ENCODE assay signal across 8 cellular contexts in genomic region chr9:137045294-137046093, GRCh38. TPM values are rescaled to one million over a fixed set of nuclear protein-coding genes. Genes with fewer than 3 reads are reported as not detected.
DNase-seq lines count a peak whose midpoint lies in the region; ATAC-seq, FAIRE-seq and TF ChIP-seq lines count a peak whose summit lies in the region.

No MANE protein-coding gene starts in this region.

- FAIRE-seq in astrocyte (lab: Jason Lieb, UNC) = no peak

- peaks cover 14% of the 10 kb centered on the region for H3K4me1 ChIP-seq in BE2C
- peaks cover 16% of the 10 kb centered on the region for H3K4me1 ChIP-seq in astrocyte (ENCODE audit: insufficient read depth, low read length)
- H3K4me1 ChIP-seq in iPS-20b (ENCODE audit: insufficient read depth, low read length) = no peaks in the 10 kb centered on the region

- H3K27me3 Mint-ChIP-seq in astrocyte (ENCODE audit: low read depth, unreplicated experiment) = peaks cover 23% of the 10 kb centered on the region
- peaks cover 56 to 71% of the 10 kb centered on the region in 2 donors for H3K27me3 Mint-ChIP-seq in stimulated activated naive B cell treated with anti-CD40 and anti-IgM and Interleukin-4, amounts not matched to agents 10 μg/mL and 1 μg/mL and 100 μg/mL, for 72 hours

- H3K9me3 ChIP-seq in BE2C (no peaks in the 10 kb centered on the region), astrocyte (ENCODE audit: insufficient read depth, low read depth, low read length) (no peaks in the 10 kb centered on the region), iPS-20b (ENCODE audit: insufficient read depth, low read depth, low read length) (no peaks in the 10 kb centered on the region)

- peak overlapping the region; percentile 48 for H3K9ac ChIP-seq in astrocyte (ENCODE audit: low read length)
- H3K9ac ChIP-seq in iPS-20b (ENCODE audit: low read depth, low read length) = no peak overlapping the region

- peak overlapping the region; percentile 79 for H2AFZ ChIP-seq in astrocyte (ENCODE audit: low read depth, low read length)

- peak; percentile 79 for DNase-seq in BE2C
- no peak for DNase-seq in HFF-Myc (ENCODE audit: extremely low read depth, low read depth)
- DNase-seq in astrocyte (ENCODE audit: low read depth) = peak; percentile 34
- no peak for DNase-seq in stimulated activated naive B cell treated with anti-CD40 and anti-IgM and Interleukin-4, amounts not matched to agents 10 μg/mL and 1 μg/mL and 100 μg/mL, for 72 hours
- DNase-seq in SIG-M5 (lab: John Stamatoyannopoulos, UW) = no peak

- H3K36me3 Mint-ChIP-seq in astrocyte (ENCODE audit: low read depth, unreplicated experiment) = no peaks in the 10 kb centered on the region
- H3K36me3 Mint-ChIP-seq in stimulated activated naive B cell treated with anti-CD40 and anti-IgM and Interleukin-4, amounts not matched to agents 10 μg/mL and 1 μg/mL and 100 μg/mL, for 72 hours = peaks cover 0 to 2% of the 10 kb centered on the region in 2 donors

- peak overlapping the region; percentile 79 for H3K4me3 Mint-ChIP-seq in astrocyte (ENCODE audit: unreplicated experiment)
- peak overlapping the region; percentile 48 to 73 for H3K4me3 Mint-ChIP-seq in stimulated activated naive B cell treated with anti-CD40 and anti-IgM and Interleukin-4, amounts not matched to agents 10 μg/mL and 1 μg/mL and 100 μg/mL, for 72 hours

- peaks cover 32% of the 10 kb centered on the region for H4K20me1 ChIP-seq in astrocyte (ENCODE audit: insufficient read depth, low read length)

- peak overlapping the region; percentile 98 for H3K4me2 ChIP-seq in astrocyte (ENCODE audit: low read length)

- peaks cover 9% of the 10 kb centered on the region for H3K27me3 ChIP-seq in BE2C
- peaks cover 11% of the 10 kb centered on the region for H3K27me3 ChIP-seq in astrocyte (ENCODE audit: insufficient read depth, low read length)
- peaks cover 57% of the 10 kb centered on the region for H3K27me3 ChIP-seq in iPS-20b (ENCODE audit: insufficient read depth, low read length)

- H3K27ac ChIP-seq in astrocyte (ENCODE audit: low read depth, low read length) (no peak overlapping the region), iPS-20b (ENCODE audit: low read length) (no peak overlapping the region)

- H3K36me3 ChIP-seq in BE2C = peaks cover 5% of the 10 kb centered on the region; the same call in 1 of the 2 replicates
- H3K36me3 ChIP-seq in astrocyte (ENCODE audit: insufficient read depth, low read length) = no peaks in the 10 kb centered on the region
- H3K36me3 ChIP-seq in iPS-20b (ENCODE audit: insufficient read depth, low read depth, low read length) = no peaks in the 10 kb centered on the region

- no peaks in the 10 kb centered on the region for H3K9me3 Mint-ChIP-seq in astrocyte (ENCODE audit: unreplicated experiment)
- H3K9me3 Mint-ChIP-seq in stimulated activated naive B cell treated with anti-CD40 and anti-IgM and Interleukin-4, amounts not matched to agents 10 μg/mL and 1 μg/mL and 100 μg/mL, for 72 hours = no peaks in the 10 kb centered on the region

- H3K79me2 ChIP-seq in astrocyte (ENCODE audit: insufficient read depth, low read length) = peaks cover 22% of the 10 kb centered on the region

- no peak overlapping the region for H3K27ac Mint-ChIP-seq in astrocyte (ENCODE audit: unreplicated experiment)
- no peak overlapping the region for H3K27ac Mint-ChIP-seq in stimulated activated naive B cell treated with anti-CD40 and anti-IgM and Interleukin-4, amounts not matched to agents 10 μg/mL and 1 μg/mL and 100 μg/mL, for 72 hours

- no peak for TF ChIP-seq CTCF in BE2C (IDR thresholded peaks at IDR 0.05; ENCODE audit: low read depth, low read length)
- no peak for TF ChIP-seq CTCF in HFF-Myc (IDR thresholded peaks at IDR 0.05; ENCODE audit: low read depth, low read length, missing control alignments)
- no peak for TF ChIP-seq CTCF in astrocyte (IDR thresholded peaks at IDR 0.05; ENCODE audit: insufficient read depth, low read depth, low read length)

- ATAC-seq in stimulated activated naive B cell treated with anti-CD40 and anti-IgM and Interleukin-4, amounts not matched to agents 10 μg/mL and 1 μg/mL and 100 μg/mL, for 72 hours (replicated peaks) = peak; percentile 3 to 30
- ATAC-seq in HG02885 (IDR thresholded peaks at IDR 0.05; ENCODE audit: poor library complexity, unreplicated experiment) = no peak
- ATAC-seq in GM21526 (IDR thresholded peaks at IDR 0.05; ENCODE audit: low FRiP score, unreplicated experiment) = no peak

- H3K4me3 ChIP-seq in BE2C (ENCODE audit: low read depth, low read length) = peak overlapping the region; percentile 83
- peak overlapping the region; percentile 74 for H3K4me3 ChIP-seq in HFF-Myc (replicated peaks; ENCODE audit: low read depth, low read length)
- H3K4me3 ChIP-seq in astrocyte (ENCODE audit: insufficient read depth, low read depth, low read length) = peak overlapping the region; percentile 65
- peak overlapping the region; percentile 68 for H3K4me3 ChIP-seq in iPS-20b (ENCODE audit: low read length)

- H3K4me1 Mint-ChIP-seq in astrocyte (ENCODE audit: low read depth, unreplicated experiment) = peaks cover 2% of the 10 kb centered on the region
- H3K4me1 Mint-ChIP-seq in stimulated activated naive B cell treated with anti-CD40 and anti-IgM and Interleukin-4, amounts not matched to agents 10 μg/mL and 1 μg/mL and 100 μg/mL, for 72 hours = peaks cover 8 to 18% of the 10 kb centered on the region in 2 donors

RNA-seq across cellular contexts. Expression of gene NPDC1, which starts 0.5 kb away (rescaled TPM):
- 377 TPM for polyA plus RNA-seq in BE2C (2012; ENCODE audit: insufficient read depth, insufficient read length, low read depth)
- total RNA-seq in astrocyte = 65.9 and 66.8 TPM in 2 replicates

RNA-seq across cellular contexts. Expression of gene ENTPD2, which starts 8.4 kb away (rescaled TPM):
- not detected for polyA plus RNA-seq in BE2C (2012; ENCODE audit: insufficient read depth, insufficient read length, low read depth)
- 0.14 and 0.55 TPM in 2 replicates for total RNA-seq in astrocyte

RNA-seq across cellular contexts. Expression of gene FUT7, which starts 13.6 kb away (rescaled TPM):
- polyA plus RNA-seq in BE2C (2012; ENCODE audit: insufficient read depth, insufficient read length, low read depth) = 0.88 TPM
- not detected in 2 replicates for total RNA-seq in astrocyte

RNA-seq across cellular contexts. Expression of gene ABCA2, which starts 17.5 kb away (rescaled TPM):
- 95.4 TPM for polyA plus RNA-seq in BE2C (2012; ENCODE audit: insufficient read depth, insufficient read length, low read depth)
- 16.2 and 20.0 TPM in 2 replicates for total RNA-seq in astrocyte

RNA-seq across cellular contexts. Expression of gene SAPCD2, which starts 24.9 kb away (rescaled TPM):
- 105 TPM for polyA plus RNA-seq in BE2C (2012; ENCODE audit: insufficient read depth, insufficient read length, low read depth)
- 0.41 and 0.43 TPM in 2 replicates for total RNA-seq in astrocyte

Comparison
In these comparisons a context has a peak if more than half of its experiments do, and no peak if none do; other contexts are left out.
1. DNase-seq: peak in BE2C (single experiment) and astrocyte (single experiment); none in HFF-Myc (single experiment), stimulated activated naive B cell treated with anti-CD40 and anti-IgM and Interleukin-4, amounts not matched to agents 10 μg/mL and 1 μg/mL and 100 μg/mL, for 72 hours (single experiment) and SIG-M5 (single experiment).
2. ATAC-seq: peak in stimulated activated naive B cell treated with anti-CD40 and anti-IgM and Interleukin-4, amounts not matched to agents 10 μg/mL and 1 μg/mL and 100 μg/mL, for 72 hours (2 of 2); none in HG02885 (single experiment) and GM21526 (single experiment).
3. Peak in every context shown above with its lines, with median percentiles within 50 percentile points of each other: H3K4me3 ChIP-seq.